Comparison of ENCODE assay signal across 24 cellular contexts in the genomic region with DNA sequence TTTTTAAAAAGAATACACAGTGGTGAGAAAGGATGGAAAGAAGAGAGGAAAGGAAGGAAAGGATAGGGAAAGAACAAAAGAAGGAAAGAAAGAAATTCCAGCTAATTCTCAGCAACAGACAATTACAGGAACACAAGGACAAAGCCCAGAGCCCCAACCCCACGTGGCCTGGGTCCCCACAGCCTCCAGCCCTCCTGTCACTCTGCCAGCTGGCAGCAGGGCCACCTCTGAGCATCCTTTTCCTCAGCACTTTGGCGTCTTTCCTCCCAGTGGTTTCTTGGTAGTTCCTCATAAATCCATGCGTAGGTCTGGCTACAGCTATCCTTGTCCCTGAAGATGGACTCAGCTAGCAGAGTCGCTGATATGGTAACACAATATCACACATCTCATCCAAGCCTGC. TPM values are rescaled to one million over a fixed set of nuclear protein-coding genes. Genes with fewer than 3 reads are reported as not detected.
A peak's percentile ranks its signal among the peaks of the same experiment; 100 is the strongest.
DNase-seq lines count a peak whose midpoint lies in the region; ATAC-seq and TF ChIP-seq lines count a peak whose summit lies in the region.
"Had no signal": no experiment of that assay in that cellular context is flagged by ENCODE, and none has a peak within 500 bp of the region (broad histone marks: within the 10 kb centered on the region; RNA-seq: fewer than 3 reads in every experiment).

No MANE protein-coding gene starts in this region.

- ATAC-seq in heart left ventricle = no peak
- no peak for ATAC-seq in left cardiac atrium
- no peak for ATAC-seq in upper lobe of right lung
- ATAC-seq in GM18498 (IDR thresholded peaks at IDR 0.05; ENCODE audit: unreplicated experiment) = no peak

- peak in 3 of 5 donors; percentile 17 to 42 (median 29) for DNase-seq in heart left ventricle
- DNase-seq in left cardiac atrium = no peak
- DNase-seq in neural progenitor cell (ENCODE audit: low spot score) = no peak
- DNase-seq in upper lobe of right lung = peak; percentile 36
- no peak for DNase-seq in NCI-H2196 treated with DMSO at 0.1 percent for 48 hours (lab: John Stamatoyannopoulos, UW; ENCODE audit: unreplicated experiment)
- no peak for DNase-seq in CD1c-positive myeloid dendritic cell (ENCODE audit: extremely low spot score)
- DNase-seq: AML-193, DMS53, GDM1, KBM-7, MM.1S, NCI-H1048, NCI-H1417 treated with DMSO at 0.1 percent for 48 hours, NCI-H187 treated with DMSO at 0.1 percent for 48 hours, NCI-H2107, NCI-H2227 treated with DMSO at 0.1 percent for 48 hours, NCI-H510A, PC-9, RPMI8226, SHP77 treated with DMSO at 0.1 percent for 48 hours had no signal

- H3K4me3 ChIP-seq in heart left ventricle (no peak overlapping the region), neural progenitor cell (no peak overlapping the region), upper lobe of right lung (no peak overlapping the region)
- H3K4me3 ChIP-seq: PC-9, SK-N-MC had no signal

- no peaks in the 10 kb centered on the region for H3K27me3 ChIP-seq in heart left ventricle
- no peaks in the 10 kb centered on the region for H3K27me3 ChIP-seq in neural progenitor cell
- no peaks in the 10 kb centered on the region for H3K27me3 ChIP-seq in upper lobe of right lung

- 33 to 42% (median 40%) methylated on average over 4 of the region's 4 CpGs for WGBS in heart left ventricle, 4 donors

- no peak overlapping the region for H3K4me2 ChIP-seq in neural progenitor cell
- H3K4me2 ChIP-seq: PC-9 had no signal

- H3K27ac ChIP-seq in heart left ventricle = no peak overlapping the region
- no peak overlapping the region for H3K27ac ChIP-seq in neural progenitor cell
- H3K27ac ChIP-seq in upper lobe of right lung = no peak overlapping the region
- H3K27ac ChIP-seq: C4-2B, PC-9, SK-N-MC had no signal

- no peaks in the 10 kb centered on the region for H4K20me1 ChIP-seq in neural progenitor cell (ENCODE audit: low read depth)

- H3K4me3 Mint-ChIP-seq in brain (no peak overlapping the region), neural progenitor cell (peak overlapping the region; percentile 35)

- H3K36me3 Mint-ChIP-seq in brain (peaks cover 8% of the 10 kb centered on the region), neural progenitor cell (peaks cover 2% of the 10 kb centered on the region)

- no peak for TF ChIP-seq POLR2A in heart left ventricle (IDR thresholded peaks at IDR 0.05)

- H3K9me3 ChIP-seq in heart left ventricle (peaks cover 0 to 6% (median 0%) of the 10 kb centered on the region in 12 donors), neural progenitor cell (ENCODE audit: low read depth) (no peaks in the 10 kb centered on the region), upper lobe of right lung (no peaks in the 10 kb centered on the region)

- TF ChIP-seq CTCF in heart left ventricle (IDR thresholded peaks at IDR 0.05) = no peak
- no peak for TF ChIP-seq CTCF in brain (conservative IDR thresholded peaks at IDR 0.05)
- TF ChIP-seq CTCF in neural progenitor cell (IDR thresholded peaks at IDR 0.05) = no peak
- no peak for TF ChIP-seq CTCF in upper lobe of right lung (IDR thresholded peaks at IDR 0.05)

- no peaks in the 10 kb centered on the region for H3K27me3 Mint-ChIP-seq in brain
- H3K27me3 Mint-ChIP-seq in neural progenitor cell (ENCODE audit: insufficient read depth, low read depth) = peaks cover 15% of the 10 kb centered on the region

- H3K9ac ChIP-seq in neural progenitor cell = no peak overlapping the region

- peaks cover 13% of the 10 kb centered on the region for H3F3A ChIP-seq in neural progenitor cell (ENCODE audit: low read depth)

- H3K79me2 ChIP-seq in neural progenitor cell (ENCODE audit: low read depth) = no peaks in the 10 kb centered on the region

- peaks cover 0 to 39% (median 7%) of the 10 kb centered on the region in 12 donors for H3K4me1 ChIP-seq in heart left ventricle
- H3K4me1 ChIP-seq in neural progenitor cell = peaks cover 23% of the 10 kb centered on the region
- H3K4me1 ChIP-seq in upper lobe of right lung = peaks cover 19% of the 10 kb centered on the region

- intact Hi-C loops in heart left ventricle (cut with DNase I) = no loop called here
- intact Hi-C loops in left cardiac atrium (cut with DNase I) = no loop called here
- intact Hi-C loops in upper lobe of right lung (cut with DNase I) = no loop called here

- H3K4me1 Mint-ChIP-seq in brain (peaks cover 63% of the 10 kb centered on the region), neural progenitor cell (peaks cover 38% of the 10 kb centered on the region)

- peaks cover 10 to 22% (median 15%) of the 10 kb centered on the region in 5 experiments for H3K9me3 Mint-ChIP-seq in brain
- H3K9me3 Mint-ChIP-seq in neural progenitor cell = peaks cover 6% of the 10 kb centered on the region

- no peaks in the 10 kb centered on the region for H3K36me3 ChIP-seq in heart left ventricle
- no peaks in the 10 kb centered on the region for H3K36me3 ChIP-seq in neural progenitor cell
- H3K36me3 ChIP-seq in upper lobe of right lung = no peaks in the 10 kb centered on the region

- no peak overlapping the region for H2AFZ ChIP-seq in neural progenitor cell (replicated peaks)
- H2AFZ ChIP-seq: PC-9 had no signal

- H3K27ac Mint-ChIP-seq in brain (peak overlapping the region in 3 of 5 experiments; percentile 94 to 98 (median 95)), neural progenitor cell (no peak overlapping the region)

RNA-seq across cellular contexts. Expression of a gene that starts 28.3 kb away (rescaled TPM):
- total RNA-seq in heart left ventricle = 10 to 100 TPM in 2 of 9 donors, 1 to 10 TPM in 7; 1.1 to 23.0 (median 5.5) TPM
- 1 to 10 TPM; 1.8 to 6.8 TPM for polyA plus RNA-seq in heart left ventricle
- 10 to 100 TPM; 15.0 to 22.7 TPM for total RNA-seq in left cardiac atrium
- polyA plus RNA-seq in brain (ENCODE audit: insufficient read depth, low read depth, low replicate concordance) = 2.2 TPM
- 1.2 and 3.0 TPM in 2 replicates for total RNA-seq in neural progenitor cell (ENCODE audit: low replicate concordance)
- 16.4 TPM for total RNA-seq in upper lobe of right lung
- total RNA-seq: PC-9 had no signal

Comparison
In these comparisons a context has a peak if more than half of its experiments do, and no peak if none do; other contexts are left out.
1. DNase-seq: peak in heart left ventricle (3 of 5) and upper lobe of right lung (single experiment); none in left cardiac atrium (single experiment), neural progenitor cell (single experiment), NCI-H2196 treated with DMSO at 0.1 percent for 48 hours (single experiment) and CD1c-positive myeloid dendritic cell (single experiment).